23 cellular contexts compared by ENCODE assay signal in genomic region chrX:45138525-45138924, GRCh38.
"Had no signal": no experiment of that assay in that cellular context is flagged by ENCODE, and none has a peak within 500 bp of the region (broad histone marks: within the 10 kb centered on the region; RNA-seq: fewer than 3 reads in every experiment).

No MANE protein-coding gene starts in this region.

- ATAC-seq: activated CD4-positive, CD25-positive, alpha-beta regulatory T cell treated with anti-CD3 and anti-CD28 coated beads, Interleukin-2, amount 50 U/mL, for 24 hours; gastrocnemius medialis; left colon; sciatic nerve; stimulated activated memory B cell treated with anti-CD40 and anti-IgM and Interleukin-4, amounts not matched to agents 10 μg/mL and 1 μg/mL and 100 μg/mL, for 72 hours had no signal

- H3K9me3 ChIP-seq: esophagus squamous epithelium, gastrocnemius medialis, SK-N-SH, thoracic aorta, vagina had no signal

- H3K4me1 ChIP-seq: esophagus squamous epithelium, gastrocnemius medialis, neural progenitor cell, vagina had no signal

- H3K9me3 Mint-ChIP-seq: activated T-cell treated with anti-CD3 and anti-CD28 coated beads, Interleukin-2, amount 50 U/mL, for 24 hours; neural progenitor cell; T-helper 2 cell treated with Interferon-gamma antibody and Interleukin-4, amounts not matched to agents 5 μg/mL and 100 μg/mL, for 36 hours had no signal

- H3K27me3 Mint-ChIP-seq: activated T-cell treated with anti-CD3 and anti-CD28 coated beads, Interleukin-2, amount 50 U/mL, for 24 hours; brain; naive B cell; stimulated activated memory B cell treated with anti-CD40 and anti-IgM and Interleukin-4, amounts not matched to agents 10 μg/mL and 1 μg/mL and 100 μg/mL, for 72 hours; type B pancreatic cell had no signal

- H3K27me3 ChIP-seq: esophagus squamous epithelium, gastrocnemius medialis, neural progenitor cell, vagina had no signal

- H3K27ac Mint-ChIP-seq: activated T-cell treated with anti-CD3 and anti-CD28 coated beads, Interleukin-2, amount 50 U/mL, for 24 hours; brain; endodermal cell; neural progenitor cell; stimulated activated memory B cell treated with anti-CD40 and anti-IgM and Interleukin-4, amounts not matched to agents 10 μg/mL and 1 μg/mL and 100 μg/mL, for 72 hours; T-helper 2 cell treated with Interferon-gamma antibody and Interleukin-4, amounts not matched to agents 5 μg/mL and 100 μg/mL, for 36 hours; type B pancreatic cell had no signal

- H3K27ac ChIP-seq: esophagus squamous epithelium, gastrocnemius medialis, neural progenitor cell, thoracic aorta, vagina, VCaP had no signal

- H3K4me3 ChIP-seq: esophagus squamous epithelium, gastrocnemius medialis, neural progenitor cell, thoracic aorta, vagina had no signal

- H3K4me1 Mint-ChIP-seq: brain; endodermal cell; naive B cell; neural progenitor cell; stimulated activated memory B cell treated with anti-CD40 and anti-IgM and Interleukin-4, amounts not matched to agents 10 μg/mL and 1 μg/mL and 100 μg/mL, for 72 hours had no signal

- DNase-seq: activated CD4-positive, alpha-beta T cell treated with anti-CD3 and anti-CD28 coated beads, Interleukin-2, amount 50 U/mL, for 4 hours; activated naive CD4-positive, alpha-beta T cell treated with Interleukin-2 at 50 U/mL for 16 hours; activated T-cell treated with anti-CD3 and anti-CD28 coated beads, Interleukin-2, amount 50 U/mL, for 24 hours; anterior cingulate cortex; endodermal cell; esophagus squamous epithelium; gastrocnemius medialis; hypothalamus; left colon; naive B cell; SK-N-SH; small intestine; stimulated activated CD4-positive, alpha-beta T cell treated with anti-CD3 and anti-CD28 coated beads, Interleukin-2, amount 100 ng/mL, for 24 hours had no signal

- H3K36me3 ChIP-seq: esophagus squamous epithelium, gastrocnemius medialis, neural progenitor cell, thoracic aorta, vagina had no signal

- H3K4me3 Mint-ChIP-seq: activated T-cell treated with anti-CD3 and anti-CD28 coated beads, Interleukin-2, amount 50 U/mL, for 24 hours; brain; endodermal cell; naive B cell; neural progenitor cell; stimulated activated memory B cell treated with anti-CD40 and anti-IgM and Interleukin-4, amounts not matched to agents 10 μg/mL and 1 μg/mL and 100 μg/mL, for 72 hours; T-helper 2 cell treated with Interferon-gamma antibody and Interleukin-4, amounts not matched to agents 5 μg/mL and 100 μg/mL, for 36 hours; type B pancreatic cell had no signal

- H3K36me3 Mint-ChIP-seq: brain; naive B cell; neural progenitor cell; stimulated activated memory B cell treated with anti-CD40 and anti-IgM and Interleukin-4, amounts not matched to agents 10 μg/mL and 1 μg/mL and 100 μg/mL, for 72 hours; type B pancreatic cell had no signal
